12 cellular contexts compared by ENCODE assay signal in the genomic region with DNA sequence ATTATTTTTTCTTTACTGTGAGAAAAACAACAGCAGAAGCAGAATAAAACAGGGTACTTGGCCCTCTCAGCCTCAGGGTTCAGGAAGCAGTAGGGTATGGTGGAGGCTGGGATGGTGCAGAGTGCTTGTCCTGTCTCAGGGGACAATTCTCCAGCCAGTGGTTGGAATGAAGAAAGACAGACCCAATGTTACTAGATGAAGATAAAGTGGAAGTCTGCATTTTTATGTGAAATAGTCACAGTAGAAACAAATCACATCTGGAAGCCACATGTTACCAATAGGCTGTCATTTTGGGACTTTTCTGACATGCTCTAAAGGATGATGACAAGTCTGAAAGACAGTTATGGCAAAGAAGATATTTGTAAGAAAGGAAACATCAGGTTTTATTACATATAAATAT. TPM values are rescaled to one million over a fixed set of nuclear protein-coding genes. Genes with fewer than 3 reads are reported as not detected.
DNase-seq lines count a peak whose midpoint lies in the region; ATAC-seq and TF ChIP-seq lines count a peak whose summit lies in the region.
"Had no signal": no experiment of that assay in that cellular context is flagged by ENCODE, and none has a peak within 500 bp of the region (broad histone marks: within the 10 kb centered on the region; RNA-seq: fewer than 3 reads in every experiment).

No MANE protein-coding gene starts in this region.

- H4K20me1 ChIP-seq in smooth muscle cell (ENCODE audit: low read depth): no peaks in the 10 kb centered on the region
- no peaks in the 10 kb centered on the region for H4K20me1 ChIP-seq in GM23338 (replicated peaks; ENCODE audit: insufficient read depth)

- no peaks in the 10 kb centered on the region for H3K9me3 Mint-ChIP-seq in activated T-cell treated with anti-CD3 and anti-CD28 coated beads, Interleukin-2, amount 50 U/mL, for 24 hours
- H3K9me3 Mint-ChIP-seq in GM23338: no peaks in the 10 kb centered on the region

- no peak overlapping the region for H3K4me3 ChIP-seq in gastroesophageal sphincter
- H3K4me3 ChIP-seq in smooth muscle cell: no peak overlapping the region
- no peak overlapping the region for H3K4me3 ChIP-seq in aorta (ENCODE audit: low read length in 2 of 2)
- H3K4me3 ChIP-seq in GM23338: no peak overlapping the region
- H3K4me3 ChIP-seq: ascending aorta had no signal

- H3K9me3 ChIP-seq in gastroesophageal sphincter (no peaks in the 10 kb centered on the region), smooth muscle cell (replicated peaks; ENCODE audit: low read depth) (no peaks in the 10 kb centered on the region), aorta (ENCODE audit: control insufficient read depth, low read length) (no peaks in the 10 kb centered on the region)
- H3K9me3 ChIP-seq: ascending aorta had no signal

- H3K4me1 Mint-ChIP-seq in activated T-cell treated with anti-CD3 and anti-CD28 coated beads, Interleukin-2, amount 50 U/mL, for 24 hours (ENCODE audit: low read depth): peaks cover 44% of the 10 kb centered on the region
- H3K4me1 Mint-ChIP-seq in GM23338: peaks cover 5% of the 10 kb centered on the region; the same call in 2 of the 3 replicates

- no peak for TF ChIP-seq POLR2A in gastroesophageal sphincter (IDR thresholded peaks at IDR 0.05)

- intact Hi-C loops in aorta (cut with DNase I): no loop called here

- H3K4me3 Mint-ChIP-seq in activated T-cell treated with anti-CD3 and anti-CD28 coated beads, Interleukin-2, amount 50 U/mL, for 24 hours: no peak overlapping the region
- no peak overlapping the region for H3K4me3 Mint-ChIP-seq in GM23338

- H3K9me2 ChIP-seq in GM23338 (ENCODE audit: insufficient read depth): no peaks in the 10 kb centered on the region

- H3K79me2 ChIP-seq in smooth muscle cell (ENCODE audit: low read depth) (no peaks in the 10 kb centered on the region), GM23338 (replicated peaks; ENCODE audit: insufficient read depth) (no peaks in the 10 kb centered on the region)

- H3K4me2 ChIP-seq in smooth muscle cell (no peak overlapping the region), GM23338 (no peak overlapping the region)

- TF ChIP-seq CTCF in gastroesophageal sphincter (IDR thresholded peaks at IDR 0.05): no peak
- no peak for TF ChIP-seq CTCF in smooth muscle cell (IDR thresholded peaks at IDR 0.05; ENCODE audit: borderline replicate concordance, insufficient read depth, poor library complexity, severe bottlenecking)
- TF ChIP-seq CTCF in GM23338 (conservative IDR thresholded peaks at IDR 0.05; ENCODE audit: low read depth in 2 of 2): no peak

- peak; percentile 75 for ATAC-seq in SK-N-SH treated with all-trans-retinoic acid at 6 μM for 48 hours
- peak; percentile 59 for ATAC-seq in gastroesophageal sphincter
- ATAC-seq in aorta (ENCODE audit: low FRiP score): no peak
- ATAC-seq in GM23338: no peak; the same call in 2 of the 3 replicates

- no peaks in the 10 kb centered on the region for H3K27me3 Mint-ChIP-seq in activated T-cell treated with anti-CD3 and anti-CD28 coated beads, Interleukin-2, amount 50 U/mL, for 24 hours
- peaks cover 3% of the 10 kb centered on the region for H3K27me3 Mint-ChIP-seq in GM23338 (ENCODE audit: insufficient read depth, low read depth, poor library complexity)

- no peak overlapping the region for H3K9ac ChIP-seq in smooth muscle cell (ENCODE audit: low read depth)

- H3K27ac Mint-ChIP-seq in activated T-cell treated with anti-CD3 and anti-CD28 coated beads, Interleukin-2, amount 50 U/mL, for 24 hours: peak overlapping the region; percentile 11
- H3K27ac Mint-ChIP-seq in GM23338: no peak overlapping the region

- peaks cover 24% of the 10 kb centered on the region for H3K36me3 Mint-ChIP-seq in activated T-cell treated with anti-CD3 and anti-CD28 coated beads, Interleukin-2, amount 50 U/mL, for 24 hours (ENCODE audit: low read depth)
- no peaks in the 10 kb centered on the region for H3K36me3 Mint-ChIP-seq in GM23338 (ENCODE audit: low read depth)

- no peak overlapping the region for H2AFZ ChIP-seq in smooth muscle cell (ENCODE audit: low read depth)
- no peak overlapping the region for H2AFZ ChIP-seq in GM23338

- H3K27me3 ChIP-seq in gastroesophageal sphincter: no peaks in the 10 kb centered on the region
- H3K27me3 ChIP-seq in smooth muscle cell (ENCODE audit: low read depth): no peaks in the 10 kb centered on the region
- no peaks in the 10 kb centered on the region for H3K27me3 ChIP-seq in aorta (ENCODE audit: control insufficient read depth in 1 of 2, insufficient read depth in 2 of 2, low read length in 1 of 2)
- no peaks in the 10 kb centered on the region for H3K27me3 ChIP-seq in GM23338 (ENCODE audit: insufficient read depth)
- H3K27me3 ChIP-seq: ascending aorta had no signal

- H3K4me1 ChIP-seq in gastroesophageal sphincter: peaks cover 0 to 12% (median 0%) of the 10 kb centered on the region in 3 donors
- peaks cover 6% of the 10 kb centered on the region for H3K4me1 ChIP-seq in smooth muscle cell (ENCODE audit: low read depth)
- H3K4me1 ChIP-seq in aorta (ENCODE audit: control insufficient read depth in 1 of 2, insufficient read depth in 2 of 2, low read length in 2 of 2): no peaks in the 10 kb centered on the region
- no peaks in the 10 kb centered on the region for H3K4me1 ChIP-seq in GM23338 (ENCODE audit: insufficient read depth)
- H3K4me1 ChIP-seq: ascending aorta had no signal

- peaks cover 0 to 13% of the 10 kb centered on the region in 2 donors for H3K36me3 ChIP-seq in gastroesophageal sphincter
- no peaks in the 10 kb centered on the region for H3K36me3 ChIP-seq in smooth muscle cell (ENCODE audit: low read depth)
- peaks cover 0 to 4% of the 10 kb centered on the region in 2 donors for H3K36me3 ChIP-seq in aorta (ENCODE audit: control insufficient read depth in 1 of 2, insufficient read depth in 2 of 2, low read length in 1 of 2)
- H3K36me3 ChIP-seq in GM23338 (ENCODE audit: insufficient read depth): no peaks in the 10 kb centered on the region

- peaks cover 19% of the 10 kb centered on the region for H3F3A ChIP-seq in smooth muscle cell (ENCODE audit: low read depth)
- H3F3A ChIP-seq in GM23338 (replicated peaks; ENCODE audit: low read depth): no peaks in the 10 kb centered on the region

- H3K27ac ChIP-seq in gastroesophageal sphincter (no peak overlapping the region), smooth muscle cell (ENCODE audit: low read depth) (peak overlapping the region; percentile 4), aorta (ENCODE audit: low read depth in 1 of 2, low read length in 2 of 2) (no peak overlapping the region), GM23338 (ENCODE audit: low read depth) (no peak overlapping the region)
- H3K27ac ChIP-seq: ascending aorta had no signal

- DNase-seq in activated T-cell treated with anti-CD3 and anti-CD28 coated beads, Interleukin-2, amount 50 U/mL, for 24 hours: no peak
- DNase-seq in activated T-cell treated with anti-CD3 and anti-CD28 coated beads, Interleukin-2, amount 50 U/mL, for 1 hour: no peak
- DNase-seq in smooth muscle cell (lab: John Stamatoyannopoulos, UW; ENCODE audit: unreplicated experiment) (no peak), GF-D8 (lab: John Stamatoyannopoulos, UW) (no peak), aorta (no peak), GM23338 (ENCODE audit: low spot score) (no peak)
- DNase-seq: 8988T, mammary epithelial cell, NCI-H2081 treated with DMSO at 0.1 percent for 48 hours had no signal

- TF ChIP-seq EP300 in gastroesophageal sphincter (IDR thresholded peaks at IDR 0.05): no peak

TF ChIP-seq in GM23338, 12 proteins besides CTCF, POLR2A, EP300 and RAD21 (continues in another document):
- TF ChIP-seq JUNB (IDR thresholded peaks at IDR 0.05; ENCODE audit: unreplicated experiment) (no peak), ZNF331 (CRISPR knock-in tag; IDR thresholded peaks at IDR 0.05; ENCODE audit: low read depth) (no peak), EZH2 (IDR thresholded peaks at IDR 0.05; ENCODE audit: low read depth, unreplicated experiment) (no peak), STAT1 (IDR thresholded peaks at IDR 0.05; ENCODE audit: unreplicated experiment) (no peak), NANOG (IDR thresholded peaks at IDR 0.05; ENCODE audit: borderline replicate concordance) (no peak), CREB1 (CRISPR knock-in tag; IDR thresholded peaks at IDR 0.05; ENCODE audit: low read depth) (no peak), ZNF114 (CRISPR knock-in tag; IDR thresholded peaks at IDR 0.05) (no peak)
- TF ChIP-seq, protein P1, sequence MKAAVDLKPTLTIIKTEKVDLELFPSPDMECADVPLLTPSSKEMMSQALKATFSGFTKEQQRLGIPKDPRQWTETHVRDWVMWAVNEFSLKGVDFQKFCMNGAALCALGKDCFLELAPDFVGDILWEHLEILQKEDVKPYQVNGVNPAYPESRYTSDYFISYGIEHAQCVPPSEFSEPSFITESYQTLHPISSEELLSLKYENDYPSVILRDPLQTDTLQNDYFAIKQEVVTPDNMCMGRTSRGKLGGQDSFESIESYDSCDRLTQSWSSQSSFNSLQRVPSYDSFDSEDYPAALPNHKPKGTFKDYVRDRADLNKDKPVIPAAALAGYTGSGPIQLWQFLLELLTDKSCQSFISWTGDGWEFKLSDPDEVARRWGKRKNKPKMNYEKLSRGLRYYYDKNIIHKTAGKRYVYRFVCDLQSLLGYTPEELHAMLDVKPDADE (IDR thresholded peaks at IDR 0.05): no peak

RNA-seq across cellular contexts. Expression of a gene that starts 32.3 kb away (rescaled TPM):
- total RNA-seq in gastroesophageal sphincter (under 1 TPM in 1 of 4 donors, not detected in 3; 0.08 TPM), smooth muscle cell (not detected in 2 replicates), aorta (not detected)
- polyA plus RNA-seq in smooth muscle cell (0.08 and 0.52 TPM in 2 replicates), aorta (not detected), GM23338 (2016; fragmentation: Nextera tagmentation; extraction: Ambion mirVana) (0.06 and 0.09 TPM in 2 replicates)
- total RNA-seq in GM23338 (2014; rRNA removed; shearing (Covaris generic)): 0.31 TPM in 1 of 2 replicates, not detected in the other
- total RNA-seq: ascending aorta, mammary epithelial cell had no signal
- polyA plus RNA-seq: mammary epithelial cell had no signal

RNA-seq across cellular contexts. Expression of a gene that starts 38.1 kb away (rescaled TPM):
- 10 to 100 TPM; 79.3 to 98.7 (median 87.8) TPM for total RNA-seq in gastroesophageal sphincter
- 45.1 and 46.9 TPM in 2 replicates for total RNA-seq in smooth muscle cell
- polyA plus RNA-seq in smooth muscle cell: 4.9 and 7.8 TPM in 2 replicates
- 10 to 100 TPM; 76.1 to 80.3 TPM for total RNA-seq in aorta
- polyA plus RNA-seq in aorta: 10 to 100 TPM; 34.7 to 69.4 TPM
- total RNA-seq in GM23338 (2014; rRNA removed; shearing (Covaris generic)): 102 and 106 TPM in 2 replicates
- 11.2 TPM in 2 replicates for polyA plus RNA-seq in GM23338 (2016; fragmentation: Nextera tagmentation; extraction: Ambion mirVana)

Comparison
In these comparisons a context has a peak if more than half of its experiments do, and no peak if none do; other contexts are left out.
1. ATAC-seq: peak in SK-N-SH treated with all-trans-retinoic acid at 6 μM for 48 hours (single experiment) and gastroesophageal sphincter (single experiment); none in aorta (single experiment) and GM23338 (single experiment).